15 cellular contexts compared by ENCODE assay signal in the genomic region with DNA sequence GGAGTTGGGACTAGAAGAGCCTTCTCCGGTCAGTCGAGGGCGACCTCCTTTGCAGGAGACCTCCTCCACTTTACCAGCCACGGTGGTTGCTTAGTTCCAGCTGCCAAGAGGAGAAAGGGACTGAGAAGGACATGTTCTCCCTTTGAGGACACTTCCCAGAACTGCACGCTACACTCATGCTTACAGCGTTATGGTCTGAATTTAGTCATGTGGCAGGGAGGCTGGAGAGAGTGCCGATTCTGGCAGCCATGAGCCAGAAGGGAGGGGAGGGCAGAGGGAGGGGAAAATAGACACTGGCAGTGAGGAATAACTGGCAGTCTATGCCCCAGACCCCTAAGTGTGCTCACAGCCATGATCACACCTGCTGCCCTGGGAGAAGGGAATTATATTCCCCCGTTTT. TPM values are rescaled to one million over a fixed set of nuclear protein-coding genes. Genes with fewer than 3 reads are reported as not detected.
DNase-seq lines count a peak whose midpoint lies in the region; ATAC-seq, FAIRE-seq and TF ChIP-seq lines count a peak whose summit lies in the region.
"Had no signal": no experiment of that assay in that cellular context is flagged by ENCODE, and none has a peak within 500 bp of the region (broad histone marks: within the 10 kb centered on the region; RNA-seq: fewer than 3 reads in every experiment).

No MANE protein-coding gene starts in this region.

- no peaks in the 10 kb centered on the region for H3K36me3 ChIP-seq in HEK293 (ENCODE audit: control insufficient read depth in 2 of 2, insufficient read depth in 1 of 2, low read length in 2 of 2)
- no peaks in the 10 kb centered on the region for H3K36me3 ChIP-seq in K562 (ENCODE audit: control insufficient read depth, insufficient read depth, low read length)
- H3K36me3 ChIP-seq in CD8-positive, alpha-beta memory T cell (ENCODE audit: insufficient read depth, low read length) = no peaks in the 10 kb centered on the region
- H3K36me3 ChIP-seq: HAP-1 had no signal

- TF ChIP-seq POLR2A in K562 (conservative IDR thresholded peaks at IDR 0.05) = no peak

- peaks cover 31 to 87% of the 10 kb centered on the region in 2 donors for H3K27me3 Mint-ChIP-seq in CD8-positive, alpha-beta memory T cell

- in situ Hi-C loops in K562 (cut with MboI) = no loop called here

- H4K20me1 ChIP-seq in K562 (replicated peaks; ENCODE audit: control insufficient read depth, insufficient read depth, low read length) = no peaks in the 10 kb centered on the region; the same call in 1 of the 2 replicates

- H3K36me3 Mint-ChIP-seq in CD8-positive, alpha-beta memory T cell = no peaks in the 10 kb centered on the region

- H3K27ac ChIP-seq in HEK293 (ENCODE audit: extremely low read depth, low read depth, low read length) (no peak overlapping the region), K562 (ENCODE audit: extremely low read depth, low read depth, low read length) (no peak overlapping the region), right cardiac atrium (ENCODE audit: low read length) (no peak overlapping the region)
- H3K27ac ChIP-seq in CD8-positive, alpha-beta memory T cell (ENCODE audit: low read depth, low read length) = no peak overlapping the region

- H3K9ac ChIP-seq in K562 (ENCODE audit: insufficient read depth in 1 of 2, low read depth in 2 of 2, low read length in 2 of 2) = no peak overlapping the region

- H3K27me3 ChIP-seq in K562 (ENCODE audit: control insufficient read depth in 2 of 2, insufficient read depth in 2 of 2, low read length in 2 of 2) (peaks cover 43 to 86% of the 10 kb centered on the region in 2 experiments), right cardiac atrium (ENCODE audit: control insufficient read depth, insufficient read depth) (no peaks in the 10 kb centered on the region)
- H3K27me3 ChIP-seq in CD8-positive, alpha-beta memory T cell (ENCODE audit: insufficient read depth, low read length, poor library complexity, severe bottlenecking) = peaks cover 9% of the 10 kb centered on the region

- no peak overlapping the region for H3K4me3 Mint-ChIP-seq in CD8-positive, alpha-beta memory T cell

- peaks cover 0 to 2% (median 0%) of the 10 kb centered on the region in 5 donors for H3K9me3 Mint-ChIP-seq in CD8-positive, alpha-beta memory T cell

- TF ChIP-seq EP300 in K562 (IDR thresholded peaks at IDR 0.05; ENCODE audit: low read length) = no peak

- H3K4me3 ChIP-seq in HEK293 (ENCODE audit: low read depth, low read length) (no peak overlapping the region), K562 (no peak overlapping the region), right cardiac atrium (ENCODE audit: low read length) (no peak overlapping the region)
- no peak overlapping the region for H3K4me3 ChIP-seq in CD8-positive, alpha-beta memory T cell (ENCODE audit: low read length)
- H3K4me3 ChIP-seq: HAP-1 had no signal

- H3K4me2 ChIP-seq in K562 (ENCODE audit: insufficient read depth, low read length) = no peak overlapping the region

- TF ChIP-seq RAD21 in K562 (CRISPR knock-in tag; conservative IDR thresholded peaks at IDR 0.05 in 1 of 2, IDR thresholded peaks at IDR 0.05 in 1 of 2) = no peak

- H3K9me3 ChIP-seq in HEK293 (ENCODE audit: control insufficient read depth, insufficient read depth, low read depth, low read length) (no peaks in the 10 kb centered on the region), K562 (replicated peaks; ENCODE audit: control insufficient read depth, insufficient read depth, low read depth, low read length) (no peaks in the 10 kb centered on the region), right cardiac atrium (ENCODE audit: control insufficient read depth, low read length) (no peaks in the 10 kb centered on the region)
- H3K9me3 ChIP-seq in CD8-positive, alpha-beta memory T cell (ENCODE audit: low read length) = no peaks in the 10 kb centered on the region
- H3K9me3 ChIP-seq: HAP-1 had no signal

- no peaks in the 10 kb centered on the region for H3K4me1 Mint-ChIP-seq in CD8-positive, alpha-beta memory T cell

- H2AFZ ChIP-seq in K562 (ENCODE audit: low read depth, low read length) = no peak overlapping the region

- H3K9me1 ChIP-seq in K562 (ENCODE audit: control insufficient read depth, insufficient read depth, low read length) = no peaks in the 10 kb centered on the region

- POLR2A ChIA-PET in HEK293 (lab: Yijun Ruan, JAX) (no interaction called here), K562 (lab: Yijun Ruan, JAX) (interaction anchor here (0.6 kb wide), 1 partner anchor 18 kb away, joined by 3 read pairs; no protein-coding TSS in a partner anchor)
- POLR2A ChIA-PET in CD8-positive, alpha-beta memory T cell (lab: Charles Lee) = no interaction called here

- H3K79me2 ChIP-seq in K562 (ENCODE audit: control insufficient read depth, insufficient read depth, low read length) = no peaks in the 10 kb centered on the region

- H3K4me1 ChIP-seq in HEK293 (ENCODE audit: control insufficient read depth, insufficient read depth, low read length) (peaks cover 6% of the 10 kb centered on the region; the same call in 1 of the 2 replicates), K562 (replicated peaks in 1 of 2; ENCODE audit: control insufficient read depth in 2 of 2, insufficient read depth in 2 of 2, low read length in 2 of 2) (peaks cover 0 to 12% of the 10 kb centered on the region in 2 experiments; a peak in 3 of 5 replicates), right cardiac atrium (ENCODE audit: control insufficient read depth, insufficient read depth, low read length) (no peaks in the 10 kb centered on the region)
- no peaks in the 10 kb centered on the region for H3K4me1 ChIP-seq in CD8-positive, alpha-beta memory T cell (ENCODE audit: insufficient read depth, low read length)
- H3K4me1 ChIP-seq: HAP-1 had no signal

- peak; percentile 19 for FAIRE-seq in K562 (lab: Jason Lieb, UNC)

- CTCF ChIA-PET in HEK293 (lab: Yijun Ruan, JAX) = interaction anchor here (2.7 kb wide), 1 partner anchor 35 kb away, joined by 17 read pairs; no protein-coding TSS in a partner anchor
- CTCF ChIA-PET in K562 (lab: Yijun Ruan, JAX; ENCODE audit: low intra/inter-chr PET ratio) = no interaction called here
- CTCF ChIA-PET in CD8-positive, alpha-beta memory T cell (lab: Charles Lee) = no interaction called here

- intact Hi-C loops in K562 (cut with micrococcal nuclease) = no loop called here
- intact Hi-C loops in right cardiac atrium (cut with DNase I) = no loop called here

- 0% methylated on average over 6 of the region's 8 CpGs for WGBS in K562 (ENCODE audit: insufficient coverage, low coverage, missing lambda C conversion rate)
- 53% methylated on average over 8 of the region's 8 CpGs for WGBS in right cardiac atrium

- ATAC-seq in K562 = no peak
- peak; percentile 76 to 77 for ATAC-seq in right cardiac atrium

- peak; percentile 20 for DNase-seq in DMS79 treated with DMSO at 0.1 percent for 48 hours (lab: John Stamatoyannopoulos, UW)
- DNase-seq in K562 (ENCODE audit: extremely low read depth in 1 of 4, low spot score in 3 of 4) = no peak
- peak in 1 of 3 donors; percentile 36 for DNase-seq in right cardiac atrium
- no peak for DNase-seq in CD8-positive, alpha-beta memory T cell
- DNase-seq in NCI-H82 treated with DMSO at 0.1 percent for 48 hours (lab: John Stamatoyannopoulos, UW; ENCODE audit: unreplicated experiment) = no peak
- no peak for DNase-seq in NCI-H2107 (lab: John Stamatoyannopoulos, UW)
- DNase-seq: ACHN, GF-D8, NCI-H1092 treated with DMSO at 0.1 percent for 48 hours, NCI-H146, NCI-H2171, NCI-H748 treated with DMSO at 0.1 percent for 48 hours, SHP77 treated with DMSO at 0.1 percent for 48 hours had no signal

- no peak overlapping the region for H3K27ac Mint-ChIP-seq in CD8-positive, alpha-beta memory T cell

- TF ChIP-seq CTCF in HEK293 (tag by site-specific recombination; IDR thresholded peaks at IDR 0.05) (no peak), K562 (IDR thresholded peaks at IDR 0.05 in 2 of 3, conservative IDR thresholded peaks at IDR 0.05 in 1 of 3; ENCODE audit: insufficient read depth in 2 of 3, low read depth in 1 of 3, low read length in 3 of 3) (no peak)

- no TSS peak for BruUV-seq in K562 (replicated peaks; lab: Mats Ljungman, UMichigan)

TF ChIP-seq in HEK293, 187 proteins besides CTCF, POLR2A, EP300 and RAD21:
- TF ChIP-seq ZNF223 (tag by site-specific recombination; IDR thresholded peaks at IDR 0.05) (no peak), ZBTB17 (tag by site-specific recombination; IDR thresholded peaks at IDR 0.05) (peak; percentile 75)
TF ChIP-seq in HEK293: peak in this region for 1.

TF ChIP-seq in K562, 482 proteins besides CTCF, POLR2A, EP300 and RAD21 (continues in another document):
- no peak for TF ChIP-seq ZNF41 (CRISPR knock-in tag; conservative IDR thresholded peaks at IDR 0.05)
- TF ChIP-seq, protein P1, sequence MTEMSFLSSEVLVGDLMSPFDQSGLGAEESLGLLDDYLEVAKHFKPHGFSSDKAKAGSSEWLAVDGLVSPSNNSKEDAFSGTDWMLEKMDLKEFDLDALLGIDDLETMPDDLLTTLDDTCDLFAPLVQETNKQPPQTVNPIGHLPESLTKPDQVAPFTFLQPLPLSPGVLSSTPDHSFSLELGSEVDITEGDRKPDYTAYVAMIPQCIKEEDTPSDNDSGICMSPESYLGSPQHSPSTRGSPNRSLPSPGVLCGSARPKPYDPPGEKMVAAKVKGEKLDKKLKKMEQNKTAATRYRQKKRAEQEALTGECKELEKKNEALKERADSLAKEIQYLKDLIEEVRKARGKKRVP (CRISPR knock-in tag; IDR thresholded peaks at IDR 0.05) = no peak
- TF ChIP-seq STAG1 (CRISPR knock-in tag; IDR thresholded peaks at IDR 0.05; ENCODE audit: borderline replicate concordance) = no peak
- no peak for TF ChIP-seq FOXJ3 (CRISPR knock-in tag; IDR thresholded peaks at IDR 0.05)

RNA-seq across cellular contexts. Expression of a gene that starts 47.8 kb away (rescaled TPM):
- 52.6 and 123 TPM in 2 replicates for total RNA-seq in K562 (2011; cell fraction: chromatin; rRNA removed; ENCODE audit: low replicate concordance)
- 102 and 110 TPM in 2 replicates for total RNA-seq in K562 (2011; cell fraction: nucleolus; rRNA removed)
- 84.3 and 103 TPM in 2 replicates for total RNA-seq in K562 (2011; cell fraction: nucleoplasm; rRNA removed)
- total RNA-seq in K562 (2014; rRNA removed) (31.6 and 43.8 TPM in 2 replicates), K562 (2014; rRNA removed; fragmentation: Illumina TruSeq; extraction: Trizol) (28.2 and 30.4 TPM in 2 replicates), K562 (2015; rRNA removed; fragmentation: Illumina TruSeq; extraction: Trizol) (33.5 and 34.5 TPM in 2 replicates), K562 (2021) (53.3 and 58.3 TPM in 2 replicates), right cardiac atrium (10 to 100 TPM; 16.1 to 23.7 (median 18.8) TPM)
- polyA plus RNA-seq in K562 (2011; rRNA removed) (38.7 and 44.3 TPM in 2 replicates), K562 (2014; fragmentation: Illumina TruSeq; extraction: Trizol) (49.9 and 51.9 TPM in 2 replicates), K562 (2014; fragmentation: Nextera tagmentation; extraction: Ambion mirVana) (1 to 10 TPM in 1 of 2 experiments, under 1 TPM in 1; 0.73 to 2.9 TPM), K562 (2014; rRNA removed) (43.3 and 58.6 TPM in 2 replicates), right cardiac atrium (15.8 TPM)
- 43.2 and 65.5 TPM in 2 replicates for polyA plus RNA-seq in K562 (2011; cell fraction: cytosol; rRNA removed)
- 114 and 153 TPM in 2 replicates for polyA plus RNA-seq in K562 (2011; cell fraction: nucleus; rRNA removed)
- polyA plus RNA-seq in K562 (2012) = 36.7 and 36.8 TPM in 2 replicates
- polyA minus RNA-seq in K562 (2011; rRNA and poly(A)+ RNA removed) = 24.3 and 45.7 TPM in 2 replicates
- polyA minus RNA-seq in K562 (2011; cell fraction: cytosol; rRNA and poly(A)+ RNA removed) = 30.5 and 31.3 TPM in 2 replicates
- 18.9 and 21.5 TPM in 2 replicates for polyA minus RNA-seq in K562 (2011; cell fraction: nucleus; rRNA and poly(A)+ RNA removed)
- total RNA-seq in CD8-positive, alpha-beta memory T cell = 10 to 100 TPM; 37.4 to 38.8 TPM
- polyA plus RNA-seq in CD8-positive, alpha-beta memory T cell = 26.2 TPM
